ENCODE assay signal across 1 cellular context in the genomic region with DNA sequence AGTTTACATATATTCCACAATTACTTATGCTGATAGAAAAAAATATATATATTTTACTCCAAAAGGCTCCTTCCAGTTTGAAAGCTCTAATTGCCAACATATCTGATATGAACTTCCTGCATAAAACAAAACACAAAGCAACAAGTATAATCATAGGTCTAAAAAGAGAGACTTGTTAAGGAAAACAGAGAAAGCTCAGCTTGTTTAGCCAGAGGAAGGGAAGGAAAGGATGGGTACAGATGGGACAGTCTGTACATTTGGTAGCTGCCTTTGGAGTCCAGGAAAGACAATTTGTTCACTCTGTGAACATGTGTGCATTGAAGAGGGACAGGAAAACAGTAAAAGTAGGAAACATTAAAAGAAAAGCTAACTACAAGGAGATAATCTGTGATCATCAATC.
TF ChIP-seq lines count a peak whose summit lies in the region.

No MANE protein-coding gene starts in this region.

TF ChIP-seq in H1, 55 proteins besides CTCF, POLR2A, EP300 and RAD21:
- no peak for TF ChIP-seq POU5F1 (IDR thresholded peaks at IDR 0.05; ENCODE audit: low read depth, low read length)
- no peak for TF ChIP-seq FOSL1 (IDR thresholded peaks at IDR 0.05; ENCODE audit: insufficient read depth, low read depth, low read length)
